In genomic region chr19:57978586-57979289, GRCh38 we compare ENCODE assay signal across 17 cellular contexts. TPM values are rescaled to one million over a fixed set of nuclear protein-coding genes. Genes with fewer than 3 reads are reported as not detected.
A peak's percentile ranks its signal among the peaks of the same experiment; 100 is the strongest.
DNase-seq lines count a peak whose midpoint lies in the region; TF ChIP-seq lines count a peak whose summit lies in the region.
"Had no signal": no experiment of that assay in that cellular context is flagged by ENCODE, and none has a peak within 500 bp of the region (broad histone marks: within the 10 kb centered on the region; RNA-seq: fewer than 3 reads in every experiment).

No MANE protein-coding gene starts in this region.

- no peak overlapping the region for H3K4me3 Mint-ChIP-seq in progenitor cell of endocrine pancreas (ENCODE audit: low read depth)
- H3K4me3 Mint-ChIP-seq: activated CD4-positive, alpha-beta T cell treated with anti-CD3 and anti-CD28 coated beads for 36 hours; activated T-cell treated with anti-CD3 and anti-CD28 coated beads, Interleukin-2, amount 50 U/mL, for 24 hours; T-helper 1 cell treated with Interleukin-12 subunit alpha and Interleukin-12 subunit beta and Interleukin-4 antibody, amounts not matched to agents 30 μg/mL and 1 μg/mL, for 36 hours had no signal

- no peaks in the 10 kb centered on the region for H3K4me1 Mint-ChIP-seq in progenitor cell of endocrine pancreas (ENCODE audit: low read depth)
- H3K4me1 Mint-ChIP-seq: activated CD4-positive, alpha-beta T cell treated with anti-CD3 and anti-CD28 coated beads for 36 hours had no signal

- DNase-seq in DMS153 (lab: John Stamatoyannopoulos, UW): peak; percentile 2
- no peak for DNase-seq in DMS153 treated with DMSO at 0.1 percent for 48 hours (lab: John Stamatoyannopoulos, UW; ENCODE audit: unreplicated experiment)
- DNase-seq in progenitor cell of endocrine pancreas (ENCODE audit: low spot score, unreplicated experiment): no peak
- no peak for DNase-seq in GOT3 (lab: John Stamatoyannopoulos, UW)
- DNase-seq in WERI-Rb-1: no peak
- DNase-seq: 8988T; activated CD4-positive, alpha-beta T cell treated with anti-CD3 and anti-CD28 coated beads for 36 hours; activated T-cell treated with anti-CD3 and anti-CD28 coated beads, Interleukin-2, amount 50 U/mL, for 24 hours; amniotic stem cell; NCI-H1105; NCI-H510A; RPMI8226; trophoblast cell had no signal

- peaks cover 80% of the 10 kb centered on the region for H3K9me3 Mint-ChIP-seq in progenitor cell of endocrine pancreas (ENCODE audit: low read depth)

- H3K9me3 ChIP-seq in duodenal mucosa (ENCODE audit: control insufficient read depth in 1 of 2, low read length in 2 of 2): peaks cover 92 to 98% of the 10 kb centered on the region in 2 donors
- peaks cover 68% of the 10 kb centered on the region for H3K9me3 ChIP-seq in WERI-Rb-1 (ENCODE audit: severe bottlenecking)

- H3K27ac ChIP-seq in duodenal mucosa (ENCODE audit: low read depth, low read length) (no peak overlapping the region), WERI-Rb-1 (no peak overlapping the region)

- peaks cover 96% of the 10 kb centered on the region for H3K36me3 Mint-ChIP-seq in progenitor cell of endocrine pancreas (ENCODE audit: insufficient read depth)

- peaks cover 57 to 61% of the 10 kb centered on the region in 2 donors for H3K36me3 ChIP-seq in duodenal mucosa (ENCODE audit: control insufficient read depth in 1 of 2, insufficient read depth in 2 of 2, low read length in 2 of 2)
- peaks cover 78% of the 10 kb centered on the region for H3K36me3 ChIP-seq in WERI-Rb-1

- no peak for TF ChIP-seq CTCF in progenitor cell of endocrine pancreas (IDR thresholded peaks at IDR 0.05; ENCODE audit: unreplicated experiment)
- no peak for TF ChIP-seq CTCF in WERI-Rb-1 (IDR thresholded peaks at IDR 0.05; ENCODE audit: low read depth, low read length)

- H3K27me3 ChIP-seq in duodenal mucosa (ENCODE audit: control insufficient read depth in 1 of 2, insufficient read depth in 2 of 2, low read length in 2 of 2): no peaks in the 10 kb centered on the region
- no peaks in the 10 kb centered on the region for H3K27me3 ChIP-seq in WERI-Rb-1 (ENCODE audit: insufficient read depth, low read depth, severe bottlenecking)

- no peak overlapping the region for H3K9ac ChIP-seq in duodenal mucosa (ENCODE audit: low read depth in 1 of 2, low read length in 2 of 2)

- no peaks in the 10 kb centered on the region for H3K27me3 Mint-ChIP-seq in progenitor cell of endocrine pancreas
- H3K27me3 Mint-ChIP-seq: activated CD4-positive, alpha-beta T cell treated with anti-CD3 and anti-CD28 coated beads for 36 hours; activated T-cell treated with anti-CD3 and anti-CD28 coated beads, Interleukin-2, amount 50 U/mL, for 24 hours had no signal

- peak overlapping the region; percentile 74 for H3K27ac Mint-ChIP-seq in progenitor cell of endocrine pancreas
- H3K27ac Mint-ChIP-seq: activated CD4-positive, alpha-beta T cell treated with anti-CD3 and anti-CD28 coated beads for 36 hours; activated T-cell treated with anti-CD3 and anti-CD28 coated beads, Interleukin-2, amount 50 U/mL, for 24 hours; T-helper 1 cell treated with Interleukin-12 subunit alpha and Interleukin-12 subunit beta and Interleukin-4 antibody, amounts not matched to agents 30 μg/mL and 1 μg/mL, for 36 hours had no signal

- H3K4me1 ChIP-seq in duodenal mucosa (ENCODE audit: control insufficient read depth in 1 of 2, insufficient read depth in 2 of 2, low read length in 2 of 2): no peaks in the 10 kb centered on the region

- H3K4me3 ChIP-seq in duodenal mucosa (ENCODE audit: low read depth in 1 of 2, low read length in 2 of 2) (peak overlapping the region; percentile 32 to 36), WERI-Rb-1 (ENCODE audit: low read depth, low read length) (no peak overlapping the region)

RNA-seq across cellular contexts. Expression of gene C19orf18, which starts 4.4 kb away (rescaled TPM):
- total RNA-seq in progenitor cell of endocrine pancreas: 1.6 and 1.8 TPM in 2 replicates

RNA-seq across cellular contexts. Expression of gene ZNF606, which starts 23.9 kb away (rescaled TPM):
- 48.6 and 49.0 TPM in 2 replicates for total RNA-seq in progenitor cell of endocrine pancreas

RNA-seq across cellular contexts. Expression of gene ZNF256, which starts 31.2 kb away (rescaled TPM):
- total RNA-seq in progenitor cell of endocrine pancreas: 7.3 and 7.5 TPM in 2 replicates

RNA-seq across cellular contexts. Expression of gene ZNF418, which starts 43.5 kb away (rescaled TPM):
- total RNA-seq in progenitor cell of endocrine pancreas: 20.5 and 21.9 TPM in 2 replicates

RNA-seq across cellular contexts. Expression of gene ZSCAN1, which starts 55.1 kb away (rescaled TPM):
- total RNA-seq in progenitor cell of endocrine pancreas: 4.8 and 6.7 TPM in 2 replicates
- total RNA-seq: activated CD4-positive, alpha-beta T cell treated with anti-CD3 and anti-CD28 coated beads for 36 hours; mononuclear cell; posterior vena cava had no signal
